11 cellular contexts compared by ENCODE assay signal in genomic region chr16:67157892-67158635, GRCh38. TPM values are rescaled to one million over a fixed set of nuclear protein-coding genes. Genes with fewer than 3 reads are reported as not detected.
A peak's percentile ranks its signal among the peaks of the same experiment; 100 is the strongest.
DNase-seq lines count a peak whose midpoint lies in the region; ATAC-seq and TF ChIP-seq lines count a peak whose summit lies in the region.
"Had no signal": no experiment of that assay in that cellular context is flagged by ENCODE, and none has a peak within 500 bp of the region (broad histone marks: within the 10 kb centered on the region; RNA-seq: fewer than 3 reads in every experiment).

No MANE protein-coding gene starts in this region.

- 57 to 60% methylated on average over 3 to 7 of the region's 7 CpGs for WGBS in endodermal cell (ENCODE audit: insufficient coverage in 1 of 2, insufficient read length in 1 of 2), 2 experiments

- TF ChIP-seq POLR2A in Peyer's patch (IDR thresholded peaks at IDR 0.05): no peak

- peaks cover 70% of the 10 kb centered on the region for H3K4me1 Mint-ChIP-seq in activated T-cell treated with anti-CD3 and anti-CD28 coated beads, Interleukin-2, amount 50 U/mL, for 72 hours (ENCODE audit: low read depth)
- H3K4me1 Mint-ChIP-seq in endodermal cell: peaks cover 2% of the 10 kb centered on the region
- H3K4me1 Mint-ChIP-seq in stimulated activated naive CD8-positive, alpha-beta T cell treated with anti-CD3 and anti-CD28 coated beads, Interleukin-15, amount 100 ng/mL, for 72 hours: peaks cover 85% of the 10 kb centered on the region

- H3K36me3 ChIP-seq in Peyer's patch (no peaks in the 10 kb centered on the region), endodermal cell (ENCODE audit: control insufficient read depth, insufficient read depth, low read length) (no peaks in the 10 kb centered on the region)
- H3K36me3 ChIP-seq: left ventricle myocardium inferior, sigmoid colon had no signal

- peak overlapping the region; percentile 96 for H3K27ac Mint-ChIP-seq in activated T-cell treated with anti-CD3 and anti-CD28 coated beads, Interleukin-2, amount 50 U/mL, for 72 hours
- H3K27ac Mint-ChIP-seq in endodermal cell: no peak overlapping the region
- peak overlapping the region; percentile 61 to 97 for H3K27ac Mint-ChIP-seq in stimulated activated naive CD8-positive, alpha-beta T cell treated with anti-CD3 and anti-CD28 coated beads, Interleukin-15, amount 100 ng/mL, for 72 hours

- no peak for ATAC-seq in activated T-cell treated with anti-CD3 and anti-CD28 coated beads, Interleukin-2, amount 50 U/mL, for 72 hours (replicated peaks in 1 of 2)
- no peak for ATAC-seq in stimulated activated naive CD8-positive, alpha-beta T cell treated with anti-CD3 and anti-CD28 coated beads, Interleukin-15, amount 100 ng/mL, for 72 hours
- ATAC-seq in GM19463 (IDR thresholded peaks at IDR 0.05; ENCODE audit: unreplicated experiment): no peak

- no peaks in the 10 kb centered on the region for H3K9me3 Mint-ChIP-seq in activated T-cell treated with anti-CD3 and anti-CD28 coated beads, Interleukin-2, amount 50 U/mL, for 72 hours
- H3K9me3 Mint-ChIP-seq in endodermal cell: peaks cover 2% of the 10 kb centered on the region
- no peaks in the 10 kb centered on the region for H3K9me3 Mint-ChIP-seq in stimulated activated naive CD8-positive, alpha-beta T cell treated with anti-CD3 and anti-CD28 coated beads, Interleukin-15, amount 100 ng/mL, for 72 hours

- no peak for DNase-seq in activated T-cell treated with anti-CD3 and anti-CD28 coated beads, Interleukin-2, amount 50 U/mL, for 72 hours
- no peak for DNase-seq in activated T-cell treated with anti-CD3 and anti-CD28 coated beads, Interleukin-2, amount 50 U/mL, for 1 hour
- no peak for DNase-seq in Peyer's patch
- no peak for DNase-seq in endodermal cell
- DNase-seq in stimulated activated naive CD8-positive, alpha-beta T cell treated with anti-CD3 and anti-CD28 coated beads, Interleukin-15, amount 100 ng/mL, for 72 hours: peak in 1 of 2 donors; percentile 3
- DNase-seq in DMS114 treated with DMSO at 0.1 percent for 48 hours (lab: John Stamatoyannopoulos, UW; ENCODE audit: unreplicated experiment): no peak
- DNase-seq in GM20000 (ENCODE audit: low spot score): no peak
- DNase-seq: caudate nucleus, left ventricle myocardium inferior had no signal

- H3K4me3 Mint-ChIP-seq in activated T-cell treated with anti-CD3 and anti-CD28 coated beads, Interleukin-2, amount 50 U/mL, for 72 hours: peak overlapping the region; percentile 93 to 94
- peak overlapping the region; percentile 71 for H3K4me3 Mint-ChIP-seq in endodermal cell
- peak overlapping the region; percentile 92 to 94 for H3K4me3 Mint-ChIP-seq in stimulated activated naive CD8-positive, alpha-beta T cell treated with anti-CD3 and anti-CD28 coated beads, Interleukin-15, amount 100 ng/mL, for 72 hours

- peak overlapping the region in 1 of 4 donors; percentile 89 for H3K4me3 ChIP-seq in Peyer's patch
- H3K4me3 ChIP-seq in endodermal cell (ENCODE audit: low read length): no peak overlapping the region

- H3K27me3 Mint-ChIP-seq in activated T-cell treated with anti-CD3 and anti-CD28 coated beads, Interleukin-2, amount 50 U/mL, for 72 hours (ENCODE audit: low read depth): peaks cover 15% of the 10 kb centered on the region
- peaks cover 97% of the 10 kb centered on the region for H3K27me3 Mint-ChIP-seq in endodermal cell (ENCODE audit: insufficient read depth)
- H3K27me3 Mint-ChIP-seq in stimulated activated naive CD8-positive, alpha-beta T cell treated with anti-CD3 and anti-CD28 coated beads, Interleukin-15, amount 100 ng/mL, for 72 hours: peaks cover 54% of the 10 kb centered on the region

- H3K4me1 ChIP-seq in Peyer's patch (peaks cover 9 to 50% (median 19%) of the 10 kb centered on the region in 4 donors), endodermal cell (ENCODE audit: control insufficient read depth, insufficient read depth, low read length) (no peaks in the 10 kb centered on the region)

- H3K9me3 ChIP-seq in Peyer's patch: no peaks in the 10 kb centered on the region
- no peaks in the 10 kb centered on the region for H3K9me3 ChIP-seq in endodermal cell (ENCODE audit: control insufficient read depth, low read length)
- H3K9me3 ChIP-seq: left ventricle myocardium inferior, sigmoid colon had no signal

- peaks cover 0 to 7% of the 10 kb centered on the region in 2 donors for H3K36me3 Mint-ChIP-seq in activated T-cell treated with anti-CD3 and anti-CD28 coated beads, Interleukin-2, amount 50 U/mL, for 72 hours (ENCODE audit: insufficient read depth in 2 of 2)
- no peaks in the 10 kb centered on the region for H3K36me3 Mint-ChIP-seq in endodermal cell (ENCODE audit: low read depth)

- no peak overlapping the region for H3K9ac ChIP-seq in endodermal cell (ENCODE audit: extremely low read depth, low read length, poor library complexity, severe bottlenecking)

- TF ChIP-seq CTCF in Peyer's patch (IDR thresholded peaks at IDR 0.05) (no peak), endodermal cell (conservative IDR thresholded peaks at IDR 0.05) (no peak), GM20000 (IDR thresholded peaks at IDR 0.05; ENCODE audit: extremely low read depth, missing control alignments) (no peak)

- H3K27ac ChIP-seq in Peyer's patch (peak overlapping the region in 3 of 4 donors; percentile 57 to 94 (median 57)), endodermal cell (ENCODE audit: low read depth, low read length) (no peak overlapping the region)

- H3K27me3 ChIP-seq in Peyer's patch (no peaks in the 10 kb centered on the region), endodermal cell (ENCODE audit: control insufficient read depth, insufficient read depth, low read length, poor library complexity, severe bottlenecking) (peaks cover 100% of the 10 kb centered on the region)

RNA-seq across cellular contexts. Expression of gene TRADD, which starts 1.6 kb away (rescaled TPM):
- 10 to 100 TPM; 38.1 to 50.7 TPM for total RNA-seq in activated T-cell treated with anti-CD3 and anti-CD28 coated beads, Interleukin-2, amount 50 U/mL, for 72 hours
- total RNA-seq in Peyer's patch (10 to 100 TPM; 23.5 to 52.0 (median 32.0) TPM), endodermal cell (1 to 10 TPM; 2.8 to 5.4 TPM)
- 1.3 TPM for polyA plus RNA-seq in endodermal cell (2013, experiment 1 of 2)
- polyA plus RNA-seq in endodermal cell (2013, experiment 2 of 2): 0.83 TPM

RNA-seq across cellular contexts. Expression of gene FBXL8, which starts 1.7 kb away (rescaled TPM):
- total RNA-seq in activated T-cell treated with anti-CD3 and anti-CD28 coated beads, Interleukin-2, amount 50 U/mL, for 72 hours: 10 to 100 TPM; 32.1 to 37.1 TPM
- total RNA-seq in Peyer's patch (10 to 100 TPM; 19.6 to 57.1 (median 35.1) TPM), endodermal cell (1 to 10 TPM; 1.9 to 3.5 TPM)
- 1.1 TPM for polyA plus RNA-seq in endodermal cell (2013, experiment 1 of 2)
- 0.75 TPM for polyA plus RNA-seq in endodermal cell (2013, experiment 2 of 2)

RNA-seq across cellular contexts. Expression of gene HSF4, which starts 6.5 kb away (rescaled TPM):
- total RNA-seq in activated T-cell treated with anti-CD3 and anti-CD28 coated beads, Interleukin-2, amount 50 U/mL, for 72 hours: 10 to 100 TPM; 63.4 to 87.7 TPM
- total RNA-seq in Peyer's patch (100 to 1,000 TPM in 1 of 4 donors, 10 to 100 TPM in 3; 15.6 to 140 (median 69.8) TPM), endodermal cell (1 to 10 TPM; 2.0 to 6.8 TPM)
- polyA plus RNA-seq in endodermal cell (2013, experiment 1 of 2): 1.2 TPM
- 1.6 TPM for polyA plus RNA-seq in endodermal cell (2013, experiment 2 of 2)

RNA-seq across cellular contexts. Expression of gene B3GNT9, which starts 7.3 kb away (rescaled TPM):
- 1 to 10 TPM; 5.7 to 7.5 TPM for total RNA-seq in activated T-cell treated with anti-CD3 and anti-CD28 coated beads, Interleukin-2, amount 50 U/mL, for 72 hours
- total RNA-seq in Peyer's patch: 1 to 10 TPM; 2.5 to 4.0 (median 3.5) TPM
- total RNA-seq in endodermal cell: 10 to 100 TPM in 1 of 2 donors, 1 to 10 TPM in 1; 7.2 to 11.0 TPM
- polyA plus RNA-seq in endodermal cell (2013, experiment 1 of 2): 2.7 TPM
- 2.1 TPM for polyA plus RNA-seq in endodermal cell (2013, experiment 2 of 2)

RNA-seq across cellular contexts. Expression of gene NOL3, which starts 12.3 kb away (rescaled TPM):
- 10 to 100 TPM; 21.6 to 30.6 TPM for total RNA-seq in activated T-cell treated with anti-CD3 and anti-CD28 coated beads, Interleukin-2, amount 50 U/mL, for 72 hours
- total RNA-seq in Peyer's patch: 10 to 100 TPM; 24.4 to 65.2 (median 34.1) TPM
- total RNA-seq in endodermal cell: 10 to 100 TPM; 11.6 TPM
- polyA plus RNA-seq in endodermal cell (2013, experiment 1 of 2): 12.1 TPM
- 6.5 TPM for polyA plus RNA-seq in endodermal cell (2013, experiment 2 of 2)

Comparison
In these comparisons a context has a peak if more than half of its experiments do, and no peak if none do; other contexts are left out.
1. RNA of gene FBXL8, which starts 1.7 kb away (total RNA-seq): 32.1 to 37.1 TPM in activated T-cell treated with anti-CD3 and anti-CD28 coated beads, Interleukin-2, amount 50 U/mL, for 72 hours and 19.6 to 57.1 TPM in Peyer's patch; 1.9 to 3.5 TPM in endodermal cell; every median in the first group is over 4 times any median in the second.
2. Peak in every context shown above with its lines, with median percentiles within 50 percentile points of each other: H3K4me3 Mint-ChIP-seq.